ENCODE assay signal across 12 cellular contexts in genomic region chr10:77989081-77989724, GRCh38. TPM values are rescaled to one million over a fixed set of nuclear protein-coding genes. Genes with fewer than 3 reads are reported as not detected.
DNase-seq lines count a peak whose midpoint lies in the region; ATAC-seq and TF ChIP-seq lines count a peak whose summit lies in the region.
"Had no signal": no experiment of that assay in that cellular context is flagged by ENCODE, and none has a peak within 500 bp of the region (broad histone marks: within the 10 kb centered on the region; RNA-seq: fewer than 3 reads in every experiment).

No MANE protein-coding gene starts in this region.

- POLR2A ChIA-PET in HEK293T (lab: Yijun Ruan, JAX): no interaction called here

- no peak for DNase-seq in activated T-cell treated with anti-CD3 and anti-CD28 coated beads, Interleukin-2, amount 50 U/mL, for 72 hours
- no peak for DNase-seq in activated T-cell treated with anti-CD3 and anti-CD28 coated beads, Interleukin-2, amount 50 U/mL, for 48 hours
- DNase-seq in cerebellar nuclear complex (lab: John Stamatoyannopoulos, UW) (peak; percentile 25 to 65), kidney tubule cell (ENCODE audit: low spot score) (peak; percentile 38), type B pancreatic cell (ENCODE audit: extremely low spot score, unreplicated experiment) (no peak), endothelial cell (ENCODE audit: low spot score) (no peak), HEK293T (ENCODE audit: extremely low spot score) (no peak)
- DNase-seq: activated CD4-positive, CD25-positive, alpha-beta regulatory T cell treated with anti-CD3 and anti-CD28 coated beads, Interleukin-2, amount 50 U/mL, for 72 hours; DND-41; HCEC 1CT had no signal

- H3K27me3 Mint-ChIP-seq in activated T-cell treated with anti-CD3 and anti-CD28 coated beads, Interleukin-2, amount 50 U/mL, for 72 hours (ENCODE audit: low read depth): no peaks in the 10 kb centered on the region
- H3K27me3 Mint-ChIP-seq in type B pancreatic cell (no peaks in the 10 kb centered on the region), endothelial cell (ENCODE audit: unreplicated experiment) (peaks cover 1% of the 10 kb centered on the region)

- peaks cover 10 to 32% of the 10 kb centered on the region in 2 donors for H3K36me3 Mint-ChIP-seq in activated T-cell treated with anti-CD3 and anti-CD28 coated beads, Interleukin-2, amount 50 U/mL, for 72 hours (ENCODE audit: insufficient read depth in 2 of 2)
- peaks cover 37% of the 10 kb centered on the region for H3K36me3 Mint-ChIP-seq in type B pancreatic cell
- peaks cover 36% of the 10 kb centered on the region for H3K36me3 Mint-ChIP-seq in endothelial cell (ENCODE audit: low read depth, unreplicated experiment)

- ATAC-seq in activated T-cell treated with anti-CD3 and anti-CD28 coated beads, Interleukin-2, amount 50 U/mL, for 72 hours (replicated peaks in 1 of 2): peak in 1 of 2 donors; percentile 73
- ATAC-seq in HG02840 (IDR thresholded peaks at IDR 0.05; ENCODE audit: low FRiP score, unreplicated experiment): no peak
- ATAC-seq: K562 had no signal

- H3K4me1 Mint-ChIP-seq in activated T-cell treated with anti-CD3 and anti-CD28 coated beads, Interleukin-2, amount 50 U/mL, for 72 hours (ENCODE audit: low read depth): no peaks in the 10 kb centered on the region
- H3K4me1 Mint-ChIP-seq in type B pancreatic cell (ENCODE audit: unreplicated experiment): peaks cover 5% of the 10 kb centered on the region
- no peaks in the 10 kb centered on the region for H3K4me1 Mint-ChIP-seq in endothelial cell (ENCODE audit: unreplicated experiment)

- H3K9me3 Mint-ChIP-seq in activated T-cell treated with anti-CD3 and anti-CD28 coated beads, Interleukin-2, amount 50 U/mL, for 72 hours: no peaks in the 10 kb centered on the region
- H3K9me3 Mint-ChIP-seq in type B pancreatic cell (no peaks in the 10 kb centered on the region), endothelial cell (ENCODE audit: unreplicated experiment) (no peaks in the 10 kb centered on the region)

- H3K27ac Mint-ChIP-seq in activated T-cell treated with anti-CD3 and anti-CD28 coated beads, Interleukin-2, amount 50 U/mL, for 72 hours: peak overlapping the region; percentile 50
- H3K27ac Mint-ChIP-seq in type B pancreatic cell (peak overlapping the region; percentile 69), endothelial cell (ENCODE audit: unreplicated experiment) (no peak overlapping the region)

- no peak for TF ChIP-seq CTCF in type B pancreatic cell (conservative IDR thresholded peaks at IDR 0.05)
- no peak for TF ChIP-seq CTCF in endothelial cell (IDR thresholded peaks at IDR 0.05; ENCODE audit: unreplicated experiment)

- H3K4me3 Mint-ChIP-seq in activated T-cell treated with anti-CD3 and anti-CD28 coated beads, Interleukin-2, amount 50 U/mL, for 72 hours: no peak overlapping the region
- no peak overlapping the region for H3K4me3 Mint-ChIP-seq in type B pancreatic cell
- H3K4me3 Mint-ChIP-seq in endothelial cell (ENCODE audit: unreplicated experiment): no peak overlapping the region

- CTCF ChIA-PET in HEK293T (lab: Yijun Ruan, JAX): no interaction called here

TF ChIP-seq in HEK293T, 16 proteins besides CTCF, POLR2A, EP300 and RAD21:
- TF ChIP-seq ELF4 (IDR thresholded peaks at IDR 0.05) (no peak), CTBP1 (IDR thresholded peaks at IDR 0.05; ENCODE audit: borderline replicate concordance) (no peak), ZNF384 (IDR thresholded peaks at IDR 0.05) (no peak), BHLHE40 (IDR thresholded peaks at IDR 0.05; ENCODE audit: borderline replicate concordance) (no peak), NFRKB (IDR thresholded peaks at IDR 0.05) (no peak), FOXK2 (IDR thresholded peaks at IDR 0.05) (no peak), PKNOX1 (IDR thresholded peaks at IDR 0.05) (no peak), HDGF (IDR thresholded peaks at IDR 0.05; ENCODE audit: borderline replicate concordance) (no peak), ARNT (IDR thresholded peaks at IDR 0.05) (no peak), FOXM1 (IDR thresholded peaks at IDR 0.05; ENCODE audit: borderline replicate concordance) (no peak), SP1 (IDR thresholded peaks at IDR 0.05) (no peak), L3MBTL2 (conservative IDR thresholded peaks at IDR 0.05) (no peak), LEF1 (IDR thresholded peaks at IDR 0.05; ENCODE audit: borderline replicate concordance) (no peak), FOXA1 (IDR thresholded peaks at IDR 0.05) (no peak)

RNA-seq across cellular contexts. Expression of gene POLR3A, which starts 40.1 kb away (rescaled TPM):
- 10 to 100 TPM; 20.9 to 22.4 TPM for total RNA-seq in activated T-cell treated with anti-CD3 and anti-CD28 coated beads, Interleukin-2, amount 50 U/mL, for 72 hours
- 22.3 and 23.8 TPM in 2 replicates for total RNA-seq in type B pancreatic cell (ENCODE audit: low replicate concordance)
- total RNA-seq in endothelial cell (ENCODE audit: unreplicated experiment): 18.4 TPM

RNA-seq across cellular contexts. Expression of gene RPS24, which starts 44.5 kb away (rescaled TPM):
- 1,000 to 10,000 TPM; 1,385 to 1,724 TPM for total RNA-seq in activated T-cell treated with anti-CD3 and anti-CD28 coated beads, Interleukin-2, amount 50 U/mL, for 72 hours
- total RNA-seq in type B pancreatic cell (ENCODE audit: low replicate concordance): 1,810 and 1,836 TPM in 2 replicates
- total RNA-seq in endothelial cell (ENCODE audit: unreplicated experiment): 1,458 TPM

Comparison
In these comparisons a context has a peak if more than half of its experiments do, and no peak if none do; other contexts are left out.
1. DNase-seq: peak in cerebellar nuclear complex (2 of 2) and kidney tubule cell (single experiment); none in activated T-cell treated with anti-CD3 and anti-CD28 coated beads, Interleukin-2, amount 50 U/mL, for 72 hours (0 of 2), activated T-cell treated with anti-CD3 and anti-CD28 coated beads, Interleukin-2, amount 50 U/mL, for 48 hours (0 of 2), type B pancreatic cell (single experiment), endothelial cell (single experiment) and HEK293T (single experiment).